Comparison of ENCODE assay signal across 9 cellular contexts in genomic region chr11:70650075-70650909, GRCh38.
DNase-seq lines count a peak whose midpoint lies in the region; ATAC-seq, FAIRE-seq and TF ChIP-seq lines count a peak whose summit lies in the region.
"Had no signal": no experiment of that assay in that cellular context is flagged by ENCODE, and none has a peak within 500 bp of the region (broad histone marks: within the 10 kb centered on the region; RNA-seq: fewer than 3 reads in every experiment).

No MANE protein-coding gene starts in this region.

- H3K4me1 Mint-ChIP-seq in activated T-cell treated with anti-CD3 and anti-CD28 coated beads, Interleukin-2, amount 50 U/mL, for 24 hours (ENCODE audit: low read depth), result no peaks in the 10 kb centered on the region

- no peak for TF ChIP-seq POLR2A in GM12892 (IDR thresholded peaks at IDR 0.05; ENCODE audit: low read depth, low read length)

- peak; percentile 15 for DNase-seq in GM04504 (ENCODE audit: low read depth)
- peak; percentile 64 for DNase-seq in MM.1S
- peak; percentile 42 for DNase-seq in activated T-cell treated with anti-CD3 and anti-CD28 coated beads, Interleukin-2, amount 50 U/mL, for 24 hours
- DNase-seq in right cardiac atrium, result peak; percentile 59 to 85 (median 70)
- peak; percentile 2 to 17 for DNase-seq in stimulated activated CD4-positive, alpha-beta T cell treated with anti-CD3 and anti-CD28 coated beads, Interleukin-15, amount 100 ng/mL, for 48 hours (ENCODE audit: low read depth in 2 of 2)
- no peak for DNase-seq in GM12892 (ENCODE audit: insufficient read length)
- no peak for DNase-seq in NCI-H2081 treated with DMSO at 0.1 percent for 48 hours (lab: John Stamatoyannopoulos, UW)

- intact Hi-C loops in right cardiac atrium (cut with DNase I), result no loop called here

- TF ChIP-seq CTCF in MM.1S (IDR thresholded peaks at IDR 0.05; ENCODE audit: low read length), result no peak

- H3K27me3 ChIP-seq in MM.1S (replicated peaks; ENCODE audit: insufficient read depth, low read length) (peaks cover 40% of the 10 kb centered on the region), right cardiac atrium (ENCODE audit: control insufficient read depth, insufficient read depth) (no peaks in the 10 kb centered on the region)

- H3K36me3 Mint-ChIP-seq in activated T-cell treated with anti-CD3 and anti-CD28 coated beads, Interleukin-2, amount 50 U/mL, for 24 hours (ENCODE audit: low read depth), result no peaks in the 10 kb centered on the region

- H3K4me1 ChIP-seq in MM.1S (ENCODE audit: low read length) (no peaks in the 10 kb centered on the region), right cardiac atrium (ENCODE audit: control insufficient read depth, insufficient read depth, low read length) (no peaks in the 10 kb centered on the region)

- 48% methylated on average over 4 of the region's 4 CpGs for WGBS in right cardiac atrium

- no peaks in the 10 kb centered on the region for H3K9me2 ChIP-seq in MM.1S (replicated peaks; ENCODE audit: insufficient read depth, low read length)

- peak; percentile 83 to 87 for ATAC-seq in right cardiac atrium
- no peak for ATAC-seq in GM21717 (IDR thresholded peaks at IDR 0.05; ENCODE audit: unreplicated experiment)

- no peak overlapping the region for H3K27ac Mint-ChIP-seq in activated T-cell treated with anti-CD3 and anti-CD28 coated beads, Interleukin-2, amount 50 U/mL, for 24 hours

- H3K79me2 ChIP-seq in MM.1S (ENCODE audit: low read length), result no peaks in the 10 kb centered on the region

- FAIRE-seq in GM12892 (lab: Jason Lieb, UNC), result no peak

- H3K4me2 ChIP-seq in MM.1S (ENCODE audit: low read depth, low read length), result no peak overlapping the region
- H3K4me2 ChIP-seq: KMS-11 had no signal

- no peaks in the 10 kb centered on the region for H3F3A ChIP-seq in MM.1S (ENCODE audit: insufficient read depth, low read length)

- no peak overlapping the region for H3K9ac ChIP-seq in MM.1S (ENCODE audit: low read length)
- H3K9ac ChIP-seq: KMS-11 had no signal

- no peaks in the 10 kb centered on the region for H3K9me3 ChIP-seq in MM.1S (replicated peaks; ENCODE audit: insufficient read depth, low read length)
- H3K9me3 ChIP-seq in right cardiac atrium (ENCODE audit: control insufficient read depth, low read length), result no peaks in the 10 kb centered on the region

- no peak overlapping the region for H3K27ac ChIP-seq in MM.1S (ENCODE audit: low read length)
- H3K27ac ChIP-seq in right cardiac atrium (ENCODE audit: low read length), result no peak overlapping the region
- H3K27ac ChIP-seq: KMS-11 had no signal

- H3K4me3 ChIP-seq in MM.1S (ENCODE audit: low read length) (no peak overlapping the region), right cardiac atrium (ENCODE audit: low read length) (no peak overlapping the region)

- peaks cover 13% of the 10 kb centered on the region for H3K27me3 Mint-ChIP-seq in activated T-cell treated with anti-CD3 and anti-CD28 coated beads, Interleukin-2, amount 50 U/mL, for 24 hours

- H2AFZ ChIP-seq in MM.1S (ENCODE audit: low read length), result no peak overlapping the region

- H4K20me1 ChIP-seq in MM.1S (ENCODE audit: insufficient read depth, low read length), result no peaks in the 10 kb centered on the region

- H3K9me3 Mint-ChIP-seq in activated T-cell treated with anti-CD3 and anti-CD28 coated beads, Interleukin-2, amount 50 U/mL, for 24 hours, result no peaks in the 10 kb centered on the region

- H3K4me3 Mint-ChIP-seq in activated T-cell treated with anti-CD3 and anti-CD28 coated beads, Interleukin-2, amount 50 U/mL, for 24 hours, result no peak overlapping the region

- no peaks in the 10 kb centered on the region for H3K36me3 ChIP-seq in MM.1S (replicated peaks; ENCODE audit: insufficient read depth, low read length)

Comparison
In these comparisons a context has a peak if more than half of its experiments do, and no peak if none do; other contexts are left out.
1. DNase-seq: peak in GM04504 (single experiment), MM.1S (single experiment), activated T-cell treated with anti-CD3 and anti-CD28 coated beads, Interleukin-2, amount 50 U/mL, for 24 hours (single experiment), right cardiac atrium (3 of 3) and stimulated activated CD4-positive, alpha-beta T cell treated with anti-CD3 and anti-CD28 coated beads, Interleukin-15, amount 100 ng/mL, for 48 hours (2 of 2); none in GM12892 (single experiment) and NCI-H2081 treated with DMSO at 0.1 percent for 48 hours (single experiment).